In the genomic region with DNA sequence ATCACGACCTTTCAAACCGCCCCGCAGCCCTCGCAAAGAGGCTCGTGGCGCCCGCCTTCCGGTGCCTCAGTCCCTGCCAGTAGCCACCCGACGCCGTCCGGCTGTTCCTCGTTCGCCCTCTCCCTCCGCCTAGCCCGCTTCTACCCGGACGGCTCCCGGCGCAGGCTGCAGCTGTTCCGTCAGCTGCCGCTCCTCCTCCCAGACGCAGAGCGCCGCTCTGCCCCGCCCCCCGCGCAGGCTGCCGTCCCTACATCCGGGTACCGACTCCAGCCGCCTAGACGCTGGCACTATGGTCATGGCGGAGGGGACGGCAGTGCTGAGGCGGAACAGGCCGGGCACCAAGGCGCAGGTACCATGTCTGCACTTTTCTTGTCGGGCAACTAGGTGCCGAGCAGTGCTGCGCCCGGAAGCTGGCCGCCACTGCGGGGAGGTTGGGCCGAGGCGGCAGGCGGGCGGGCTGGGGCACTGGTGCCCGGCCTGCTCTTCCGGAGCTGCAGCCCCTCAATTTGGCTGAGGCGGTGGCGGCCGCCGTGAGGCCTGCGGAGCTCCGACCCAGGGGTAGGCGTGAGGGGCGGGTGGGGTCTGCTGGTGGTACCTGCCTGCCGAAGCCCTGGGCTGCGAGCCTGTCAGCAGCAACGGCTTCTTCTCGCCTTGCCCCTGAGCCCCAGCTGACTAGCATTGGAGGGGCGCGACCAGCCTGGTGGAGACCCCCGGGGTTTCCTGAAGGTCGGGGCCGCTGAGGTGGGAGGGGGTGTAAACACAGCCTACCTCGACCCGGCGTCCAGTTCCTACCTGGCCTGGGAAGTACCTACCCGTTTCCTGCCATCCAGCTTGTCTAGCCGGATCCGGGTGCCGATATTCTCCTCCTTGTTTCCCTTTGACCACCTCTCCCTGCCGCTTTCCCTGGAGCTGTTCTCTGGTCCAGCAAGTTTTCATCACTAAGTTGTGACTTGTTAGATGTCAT, we compare ENCODE assay signal across 8 cellular contexts. TPM values are rescaled to one million over a fixed set of nuclear protein-coding genes. Genes with fewer than 3 reads are reported as not detected.
DNase-seq lines count a peak whose midpoint lies in the region; TF ChIP-seq lines count a peak whose summit lies in the region.

A gene (plus strand): TSS at position 269 of the 964 bp plus-strand sequence. CDS start 21 bp downstream, at position 290.

- H3K9me2 ChIP-seq in MM.1S (replicated peaks; ENCODE audit: insufficient read depth, low read length) (no peaks in the 10 kb centered on the region), neural cell (ENCODE audit: insufficient read depth, low read length) (no peaks in the 10 kb centered on the region)

- H3F3A ChIP-seq in MM.1S (ENCODE audit: insufficient read depth, low read length) (peaks cover 22% of the 10 kb centered on the region), neural cell (ENCODE audit: insufficient read depth, low read length, poor library complexity, severe bottlenecking) (peaks cover 3% of the 10 kb centered on the region)

- TF ChIP-seq POLR2A in stomach (IDR thresholded peaks at IDR 0.05), result peak in 2 of 4 donors; percentile 73 to 85

- H3K27ac ChIP-seq in MM.1S (ENCODE audit: low read length) (peak within 1 kb of the TSS; percentile 93), neural cell (ENCODE audit: low read length) (peak within 1 kb of the TSS; percentile 92), stomach (peak within 1 kb of the TSS; percentile 81 to 96 (median 95))

- peak within 1 kb of the TSS; percentile 67 for H2AFZ ChIP-seq in MM.1S (ENCODE audit: low read length)
- peak within 1 kb of the TSS; percentile 93 for H2AFZ ChIP-seq in neural cell (ENCODE audit: low read depth, low read length)

- H3K9me3 ChIP-seq in ES-I3 (ENCODE audit: control insufficient read depth, insufficient read depth, low read length) (0 out of 2 replicates have a peak, but pooled peaks cover 4% of the 10 kb centered on the region), HAP-1 (no peaks in the 10 kb centered on the region), MM.1S (replicated peaks; ENCODE audit: insufficient read depth, low read length) (no peaks in the 10 kb centered on the region), neural cell (ENCODE audit: low read length) (no peaks in the 10 kb centered on the region), stomach (no peaks in the 10 kb centered on the region)

- H3K9ac ChIP-seq in ES-I3 (ENCODE audit: low read depth, low read length), result peak within 1 kb of the TSS; percentile 94
- H3K9ac ChIP-seq in MM.1S (ENCODE audit: low read length), result peak within 1 kb of the TSS; percentile 86
- peak within 1 kb of the TSS; percentile 98 for H3K9ac ChIP-seq in neural cell (ENCODE audit: low read length)

- H4K20me1 ChIP-seq in MM.1S (ENCODE audit: insufficient read depth, low read length), result no peaks in the 10 kb centered on the region; the same call in 1 of the 2 replicates
- no peaks in the 10 kb centered on the region for H4K20me1 ChIP-seq in neural cell (ENCODE audit: insufficient read depth)

- TF ChIP-seq CTCF in MM.1S (IDR thresholded peaks at IDR 0.05; ENCODE audit: low read length) (no peak), neural cell (IDR thresholded peaks at IDR 0.05; ENCODE audit: poor library complexity, severe bottlenecking) (peak; percentile 28), stomach (IDR thresholded peaks at IDR 0.05) (no peak)

- TF ChIP-seq EP300 in neural cell (conservative IDR thresholded peaks at IDR 0.05; ENCODE audit: poor library complexity, severe bottlenecking) (peak; percentile 99), stomach (IDR thresholded peaks at IDR 0.05) (no peak)

- H3K4me1 ChIP-seq in ES-I3 (ENCODE audit: insufficient read depth, low read length) (no peaks in the 10 kb centered on the region), HAP-1 (peaks cover 19% of the 10 kb centered on the region), MM.1S (ENCODE audit: low read length) (peaks cover 22% of the 10 kb centered on the region), stomach (peaks cover 9 to 47% (median 28%) of the 10 kb centered on the region in 4 donors)

- H3K4me3 ChIP-seq in HAP-1 (peak within 1 kb of the TSS; percentile 83), MM.1S (ENCODE audit: low read length) (peak within 1 kb of the TSS; percentile 69), neural cell (ENCODE audit: low read length) (peak within 1 kb of the TSS; percentile 99), stomach (peak within 1 kb of the TSS; percentile 57 to 88 (median 80))

- intact Hi-C loops in stomach (cut with DNase I; ENCODE audit: low total_unique reads), result no loop called here

- peak; percentile 54 for TF ChIP-seq RAD21 in neural cell (conservative IDR thresholded peaks at IDR 0.05)

- H3K79me2 ChIP-seq in MM.1S (ENCODE audit: low read length) (peaks cover 58% of the 10 kb centered on the region), neural cell (replicated peaks; ENCODE audit: insufficient read depth, low read length) (peaks cover 48% of the 10 kb centered on the region)

- H3K36me3 ChIP-seq in ES-I3 (ENCODE audit: insufficient read depth, low read length), result no peaks in the 10 kb centered on the region; the same call in 1 of the 2 replicates
- H3K36me3 ChIP-seq in HAP-1 (replicated peaks), result no peaks in the 10 kb centered on the region; the same call in 1 of the 2 replicates
- no peaks in the 10 kb centered on the region; the same call in 1 of the 2 replicates for H3K36me3 ChIP-seq in MM.1S (replicated peaks; ENCODE audit: insufficient read depth, low read length)
- no peaks in the 10 kb centered on the region for H3K36me3 ChIP-seq in neural cell (ENCODE audit: insufficient read depth, low read length)
- H3K36me3 ChIP-seq in stomach, result peaks cover 0 to 7% (median 0%) of the 10 kb centered on the region in 4 donors

- H3K27me3 ChIP-seq in HAP-1 (ENCODE audit: low read depth), result no peaks in the 10 kb centered on the region
- H3K27me3 ChIP-seq in MM.1S (replicated peaks; ENCODE audit: insufficient read depth, low read length), result no peaks in the 10 kb centered on the region
- H3K27me3 ChIP-seq in neural cell (ENCODE audit: insufficient read depth, low read depth, low read length), result no peaks in the 10 kb centered on the region
- no peaks in the 10 kb centered on the region for H3K27me3 ChIP-seq in stomach

- peak; percentile 88 to 97 for DNase-seq in HAP-1 (ENCODE audit: low spot score in 2 of 2)
- DNase-seq in MM.1S, result peak; percentile 95
- DNase-seq in SIG-M5 (lab: John Stamatoyannopoulos, UW), result peak; percentile 86
- DNase-seq in activated gamma-delta T cell (lab: John Stamatoyannopoulos, UW), result peak; percentile 91
- DNase-seq in fibroblast of the conjunctiva (ENCODE audit: low read depth), result peak; percentile 90
- peak; percentile 96 for DNase-seq in stomach

- in situ Hi-C loops in HAP-1 (cut with MboI; ENCODE audit: low sequenced_read_pairs), result loop anchor here (10.0 kb wide), 1 partner anchor 189 kb away; a partner anchor contains a TSS

- H3K4me2 ChIP-seq in MM.1S (ENCODE audit: low read depth, low read length), result peak within 1 kb of the TSS; percentile 81
- peak within 1 kb of the TSS; percentile 95 for H3K4me2 ChIP-seq in neural cell (ENCODE audit: low read length)

- 0 to 1% (median 1%) methylated on average over 34 to 75 of the region's 75 CpGs for WGBS in stomach, 5 donors

TF ChIP-seq in neural cell, 6 proteins besides CTCF, POLR2A, EP300 and RAD21:
- TF ChIP-seq SMC3 (conservative IDR thresholded peaks at IDR 0.05; ENCODE audit: poor library complexity) (peak; percentile 48), TAF1 (IDR thresholded peaks at IDR 0.05; ENCODE audit: low read depth) (peak; percentile 87), EZH2 (IDR thresholded peaks at IDR 0.05; ENCODE audit: borderline replicate concordance, insufficient read depth, low read length, poor library complexity, severe bottlenecking) (no peak), MXI1 (conservative IDR thresholded peaks at IDR 0.05; ENCODE audit: poor library complexity, severe bottlenecking) (peak; percentile 93), POLR2AphosphoS5 (IDR thresholded peaks at IDR 0.05) (peak; percentile 96)
- TF ChIP-seq, protein P1, sequence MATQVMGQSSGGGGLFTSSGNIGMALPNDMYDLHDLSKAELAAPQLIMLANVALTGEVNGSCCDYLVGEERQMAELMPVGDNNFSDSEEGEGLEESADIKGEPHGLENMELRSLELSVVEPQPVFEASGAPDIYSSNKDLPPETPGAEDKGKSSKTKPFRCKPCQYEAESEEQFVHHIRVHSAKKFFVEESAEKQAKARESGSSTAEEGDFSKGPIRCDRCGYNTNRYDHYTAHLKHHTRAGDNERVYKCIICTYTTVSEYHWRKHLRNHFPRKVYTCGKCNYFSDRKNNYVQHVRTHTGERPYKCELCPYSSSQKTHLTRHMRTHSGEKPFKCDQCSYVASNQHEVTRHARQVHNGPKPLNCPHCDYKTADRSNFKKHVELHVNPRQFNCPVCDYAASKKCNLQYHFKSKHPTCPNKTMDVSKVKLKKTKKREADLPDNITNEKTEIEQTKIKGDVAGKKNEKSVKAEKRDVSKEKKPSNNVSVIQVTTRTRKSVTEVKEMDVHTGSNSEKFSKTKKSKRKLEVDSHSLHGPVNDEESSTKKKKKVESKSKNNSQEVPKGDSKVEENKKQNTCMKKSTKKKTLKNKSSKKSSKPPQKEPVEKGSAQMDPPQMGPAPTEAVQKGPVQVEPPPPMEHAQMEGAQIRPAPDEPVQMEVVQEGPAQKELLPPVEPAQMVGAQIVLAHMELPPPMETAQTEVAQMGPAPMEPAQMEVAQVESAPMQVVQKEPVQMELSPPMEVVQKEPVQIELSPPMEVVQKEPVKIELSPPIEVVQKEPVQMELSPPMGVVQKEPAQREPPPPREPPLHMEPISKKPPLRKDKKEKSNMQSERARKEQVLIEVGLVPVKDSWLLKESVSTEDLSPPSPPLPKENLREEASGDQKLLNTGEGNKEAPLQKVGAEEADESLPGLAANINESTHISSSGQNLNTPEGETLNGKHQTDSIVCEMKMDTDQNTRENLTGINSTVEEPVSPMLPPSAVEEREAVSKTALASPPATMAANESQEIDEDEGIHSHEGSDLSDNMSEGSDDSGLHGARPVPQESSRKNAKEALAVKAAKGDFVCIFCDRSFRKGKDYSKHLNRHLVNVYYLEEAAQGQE (IDR thresholded peaks at IDR 0.05; ENCODE audit: borderline replicate concordance), result peak; percentile 89

RNA-seq across cellular contexts. Expression of the gene that starts here (rescaled TPM):
- polyA plus RNA-seq in neural cell, result 60.5 and 81.5 TPM in 2 replicates
- 93.0 and 105 TPM in 2 replicates for polyA minus RNA-seq in neural cell
- 10 to 100 TPM in 4 of 5 donors, 1 to 10 TPM in 1; 2.6 to 56.0 (median 33.9) TPM for total RNA-seq in stomach
- 10 to 100 TPM; 20.9 to 31.5 (median 23.0) TPM for polyA plus RNA-seq in stomach

Comparison
In these comparisons a context has a peak if more than half of its experiments do, and no peak if none do; other contexts are left out.
1. Peak in every context shown above with its lines: DNase-seq, H3K4me3 ChIP-seq and H3K27ac ChIP-seq.